In the genomic region with DNA sequence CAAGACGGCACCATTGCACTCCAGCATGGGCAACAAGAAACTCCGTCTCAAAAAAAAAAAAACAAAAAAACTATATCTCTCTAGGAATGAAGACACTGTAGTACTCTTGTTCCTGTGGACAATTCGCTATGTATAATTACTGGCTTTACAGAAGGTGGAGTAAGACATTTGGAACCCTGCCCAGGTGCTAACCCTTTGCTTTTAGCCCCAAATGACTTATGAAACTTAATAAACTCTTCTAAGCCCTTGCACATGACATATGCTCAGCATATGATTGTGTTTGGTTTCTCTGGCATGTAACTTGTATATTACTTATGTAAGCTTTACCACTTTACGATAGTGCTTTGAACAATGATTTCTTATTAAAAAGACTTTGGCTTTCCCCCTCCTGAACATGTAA, we compare ENCODE assay signal across 32 cellular contexts. TPM values are rescaled to one million over a fixed set of nuclear protein-coding genes. Genes with fewer than 3 reads are reported as not detected.
DNase-seq lines count a peak whose midpoint lies in the region; ATAC-seq and TF ChIP-seq lines count a peak whose summit lies in the region.
"Had no signal": no experiment of that assay in that cellular context is flagged by ENCODE, and none has a peak within 500 bp of the region (broad histone marks: within the 10 kb centered on the region; RNA-seq: fewer than 3 reads in every experiment).

No MANE protein-coding gene starts in this region.

- no peaks in the 10 kb centered on the region for H3K36me3 ChIP-seq in breast epithelium
- H3K36me3 ChIP-seq: BLaER1, pancreas had no signal

- no peaks in the 10 kb centered on the region for H3K27me3 Mint-ChIP-seq in MCF 10A (ENCODE audit: insufficient read depth, unreplicated experiment)

- DNase-seq in MCF 10A (ENCODE audit: unreplicated experiment) (peak; percentile 22), breast epithelium (ENCODE audit: low spot score in 2 of 2) (no peak), NCI-H69 (lab: John Stamatoyannopoulos, UW) (peak; percentile 82), fibroblast of the conjunctiva (ENCODE audit: low read depth) (peak; percentile 69), NCI-H2081 treated with DMSO at 0.1 percent for 48 hours (lab: John Stamatoyannopoulos, UW) (no peak)
- DNase-seq: activated CD4-positive, alpha-beta T cell treated with anti-CD3 and anti-CD28 coated beads for 4 hours; activated CD8-positive, alpha-beta T cell treated with anti-CD3 and anti-CD28 coated beads, Interleukin-2, amount 10 ng/mL, durations not matched to agents 7 days and 5 days; activated naive CD4-positive, alpha-beta T cell treated with anti-CD3 and anti-CD28 coated beads, Interleukin-2, amount 50 U/mL, for 16 hours; amniotic stem cell; cerebellar nuclear complex; H7; hypothalamus; immature natural killer cell; mammary epithelial cell; NCI-H1436; pancreas; SIG-M5; small intestine; T1000; testis had no signal

- no peak overlapping the region for H3K27ac Mint-ChIP-seq in MCF 10A (ENCODE audit: low read depth, unreplicated experiment)
- H3K27ac Mint-ChIP-seq: activated CD8-positive, alpha-beta T cell treated with anti-CD3 and anti-CD28 coated beads, Interleukin-2, amount 10 ng/mL, durations not matched to agents 7 days and 5 days; activated T-helper 17 cell treated with anti-CD3 and anti-CD28 coated beads, Interleukin-2, amount 50 U/mL, for 72 hours; immature natural killer cell; stimulated activated naive CD8-positive, alpha-beta T cell treated with anti-CD3 and anti-CD28 coated beads, Interleukin-15, Interleukin-2, amounts not matched to agents 100 ng/mL and 50 ng/mL, for 24 hours had no signal

- H3K4me3 Mint-ChIP-seq in MCF 10A (ENCODE audit: unreplicated experiment) = no peak overlapping the region
- H3K4me3 Mint-ChIP-seq: activated CD8-positive, alpha-beta T cell treated with anti-CD3 and anti-CD28 coated beads, Interleukin-2, amount 10 ng/mL, durations not matched to agents 7 days and 5 days; activated T-helper 17 cell treated with anti-CD3 and anti-CD28 coated beads, Interleukin-2, amount 50 U/mL, for 72 hours; brain; immature natural killer cell; nephron progenitor cell; stimulated activated naive CD8-positive, alpha-beta T cell treated with anti-CD3 and anti-CD28 coated beads, Interleukin-15, Interleukin-2, amounts not matched to agents 100 ng/mL and 50 ng/mL, for 24 hours had no signal

- no peak for ATAC-seq in GM21526 (IDR thresholded peaks at IDR 0.05; ENCODE audit: low FRiP score, unreplicated experiment)
- no peak for ATAC-seq in HG03025 (IDR thresholded peaks at IDR 0.05; ENCODE audit: low FRiP score, unreplicated experiment)
- no peak for ATAC-seq in GM21423 (IDR thresholded peaks at IDR 0.05; ENCODE audit: unreplicated experiment)
- ATAC-seq: A549; activated CD8-positive, alpha-beta T cell treated with anti-CD3 and anti-CD28 coated beads, Interleukin-2, amount 10 ng/mL, durations not matched to agents 7 days and 5 days; activated T-helper 17 cell treated with anti-CD3 and anti-CD28 coated beads, Interleukin-2, amount 50 U/mL, for 72 hours; esophagus mucosa; Panc1; pancreas had no signal

- no peak for TF ChIP-seq CTCF in MCF 10A (IDR thresholded peaks at IDR 0.05; ENCODE audit: unreplicated experiment)
- no peak for TF ChIP-seq CTCF in breast epithelium (IDR thresholded peaks at IDR 0.05)

- no peaks in the 10 kb centered on the region for H3K36me3 Mint-ChIP-seq in MCF 10A (ENCODE audit: insufficient read depth, unreplicated experiment)
- H3K36me3 Mint-ChIP-seq: brain, immature natural killer cell had no signal

- BruUV-seq in MCF 10A (replicated peaks; lab: Mats Ljungman, UMichigan) = no TSS peak

- no peaks in the 10 kb centered on the region for H3K9me3 Mint-ChIP-seq in MCF 10A (ENCODE audit: unreplicated experiment)
- H3K9me3 Mint-ChIP-seq: activated T-helper 17 cell treated with anti-CD3 and anti-CD28 coated beads, Interleukin-2, amount 50 U/mL, for 72 hours; immature natural killer cell; stimulated activated naive CD8-positive, alpha-beta T cell treated with anti-CD3 and anti-CD28 coated beads, Interleukin-15, Interleukin-2, amounts not matched to agents 100 ng/mL and 50 ng/mL, for 24 hours had no signal

- H3K9me3 ChIP-seq in breast epithelium = no peaks in the 10 kb centered on the region
- H3K9me3 ChIP-seq: A549, BLaER1, pancreas, testis had no signal

- H3K4me1 ChIP-seq in breast epithelium = no peaks in the 10 kb centered on the region
- H3K4me1 ChIP-seq: A549, BLaER1, pancreas, testis had no signal

- POLR2A ChIA-PET in MCF 10A (lab: Yijun Ruan, JAX) = no interaction called here

- H3K4me3 ChIP-seq in breast epithelium = no peak overlapping the region
- H3K4me3 ChIP-seq: A549, BLaER1, pancreas, testis had no signal

- intact Hi-C loops in MCF 10A (cut with micrococcal nuclease) (no loop called here), breast epithelium (cut with DNase I; ENCODE audit: low total_unique reads) (no loop called here)

- CTCF ChIA-PET in MCF 10A (lab: Yijun Ruan, JAX) = no interaction called here

- H3K4me1 Mint-ChIP-seq in MCF 10A (ENCODE audit: insufficient read depth, unreplicated experiment) = peaks cover 2% of the 10 kb centered on the region
- H3K4me1 Mint-ChIP-seq: activated T-helper 17 cell treated with anti-CD3 and anti-CD28 coated beads, Interleukin-2, amount 50 U/mL, for 72 hours had no signal

- no peak for TF ChIP-seq POLR2A in breast epithelium (IDR thresholded peaks at IDR 0.05)

- H3K27me3 ChIP-seq in breast epithelium = no peaks in the 10 kb centered on the region
- H3K27me3 ChIP-seq: BLaER1, pancreas, testis had no signal

- H3K27ac ChIP-seq in breast epithelium = no peak overlapping the region
- H3K27ac ChIP-seq: A549, BLaER1, pancreas, testis, VCaP had no signal

RNA-seq across cellular contexts. Expression of gene PRTG, which starts 27.3 kb away (rescaled TPM):
- total RNA-seq in MCF 10A (2022) (1.3 and 3.5 TPM in 2 replicates), breast epithelium (10 to 100 TPM in 1 of 3 donors, 1 to 10 TPM in 2; 5.2 to 11.6 (median 5.8) TPM)
- total RNA-seq: activated CD8-positive, alpha-beta T cell treated with anti-CD3 and anti-CD28 coated beads, Interleukin-2, amount 10 ng/mL, durations not matched to agents 7 days and 5 days; activated T-helper 17 cell treated with anti-CD3 and anti-CD28 coated beads, Interleukin-2, amount 50 U/mL, for 72 hours had no signal

Comparison
In these comparisons a context has a peak if more than half of its experiments do, and no peak if none do; other contexts are left out.
1. DNase-seq: peak in MCF 10A (single experiment), NCI-H69 (single experiment) and fibroblast of the conjunctiva (single experiment); none in breast epithelium (0 of 2) and NCI-H2081 treated with DMSO at 0.1 percent for 48 hours (single experiment).